ENCODE assay signal across 1 cellular context in genomic region chr11:351411-351810, GRCh38.
TF ChIP-seq lines count a peak whose summit lies in the region.

No MANE protein-coding gene starts in this region.

TF ChIP-seq in SK-N-SH, 30 proteins besides CTCF, POLR2A, EP300 and RAD21 (continued from another document):
- TF ChIP-seq FOXM1 (IDR thresholded peaks at IDR 0.05; ENCODE audit: low read depth): no peak
TF ChIP-seq in SK-N-SH: peak in this region for 0.
